1 cellular context compared by ENCODE assay signal in the genomic region with DNA sequence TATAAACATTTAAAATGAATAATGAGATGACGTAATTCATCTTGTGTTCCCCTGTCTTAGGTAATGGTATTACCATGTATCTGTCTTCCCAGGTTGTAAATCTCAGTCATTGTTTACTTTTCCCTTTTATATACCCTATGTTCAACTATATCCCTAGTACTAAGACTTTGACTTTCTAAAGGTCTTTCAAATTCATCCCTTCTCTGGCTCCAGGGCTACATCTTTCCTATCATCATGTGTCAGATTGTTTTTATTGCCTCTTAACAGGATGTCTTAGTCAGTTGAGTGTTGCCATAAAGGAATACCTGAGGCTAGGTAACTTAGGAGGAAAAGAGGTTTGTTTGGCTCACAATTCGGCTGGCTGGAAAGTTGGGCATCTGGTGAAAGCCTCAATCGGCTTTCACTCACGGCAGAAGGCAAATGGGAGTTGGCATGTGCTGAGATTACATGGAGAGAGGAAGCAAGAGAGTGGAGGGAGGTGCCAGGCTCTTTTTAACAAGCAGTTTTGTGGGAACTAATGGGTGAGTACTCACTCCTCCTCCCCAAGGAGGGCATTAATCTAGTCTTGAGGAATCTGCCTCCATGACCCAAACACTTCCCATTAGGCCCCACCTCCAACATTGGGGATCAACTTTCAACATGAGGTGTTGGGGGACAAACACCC.
TF ChIP-seq lines count a peak whose summit lies in the region.

No MANE protein-coding gene starts in this region.

TF ChIP-seq in GM23338, 12 proteins besides CTCF, POLR2A, EP300 and RAD21 (continued from another document):
- TF ChIP-seq, protein P1, sequence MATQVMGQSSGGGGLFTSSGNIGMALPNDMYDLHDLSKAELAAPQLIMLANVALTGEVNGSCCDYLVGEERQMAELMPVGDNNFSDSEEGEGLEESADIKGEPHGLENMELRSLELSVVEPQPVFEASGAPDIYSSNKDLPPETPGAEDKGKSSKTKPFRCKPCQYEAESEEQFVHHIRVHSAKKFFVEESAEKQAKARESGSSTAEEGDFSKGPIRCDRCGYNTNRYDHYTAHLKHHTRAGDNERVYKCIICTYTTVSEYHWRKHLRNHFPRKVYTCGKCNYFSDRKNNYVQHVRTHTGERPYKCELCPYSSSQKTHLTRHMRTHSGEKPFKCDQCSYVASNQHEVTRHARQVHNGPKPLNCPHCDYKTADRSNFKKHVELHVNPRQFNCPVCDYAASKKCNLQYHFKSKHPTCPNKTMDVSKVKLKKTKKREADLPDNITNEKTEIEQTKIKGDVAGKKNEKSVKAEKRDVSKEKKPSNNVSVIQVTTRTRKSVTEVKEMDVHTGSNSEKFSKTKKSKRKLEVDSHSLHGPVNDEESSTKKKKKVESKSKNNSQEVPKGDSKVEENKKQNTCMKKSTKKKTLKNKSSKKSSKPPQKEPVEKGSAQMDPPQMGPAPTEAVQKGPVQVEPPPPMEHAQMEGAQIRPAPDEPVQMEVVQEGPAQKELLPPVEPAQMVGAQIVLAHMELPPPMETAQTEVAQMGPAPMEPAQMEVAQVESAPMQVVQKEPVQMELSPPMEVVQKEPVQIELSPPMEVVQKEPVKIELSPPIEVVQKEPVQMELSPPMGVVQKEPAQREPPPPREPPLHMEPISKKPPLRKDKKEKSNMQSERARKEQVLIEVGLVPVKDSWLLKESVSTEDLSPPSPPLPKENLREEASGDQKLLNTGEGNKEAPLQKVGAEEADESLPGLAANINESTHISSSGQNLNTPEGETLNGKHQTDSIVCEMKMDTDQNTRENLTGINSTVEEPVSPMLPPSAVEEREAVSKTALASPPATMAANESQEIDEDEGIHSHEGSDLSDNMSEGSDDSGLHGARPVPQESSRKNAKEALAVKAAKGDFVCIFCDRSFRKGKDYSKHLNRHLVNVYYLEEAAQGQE (IDR thresholded peaks at IDR 0.05; ENCODE audit: unreplicated experiment) = no peak
- TF ChIP-seq ZNF114 (CRISPR knock-in tag; IDR thresholded peaks at IDR 0.05) (no peak), CREB1 (CRISPR knock-in tag; IDR thresholded peaks at IDR 0.05; ENCODE audit: low read depth) (no peak), EZH2phosphoT487 (IDR thresholded peaks at IDR 0.05; ENCODE audit: unreplicated experiment) (no peak), NANOG (IDR thresholded peaks at IDR 0.05; ENCODE audit: borderline replicate concordance) (no peak), STAT1 (IDR thresholded peaks at IDR 0.05; ENCODE audit: unreplicated experiment) (no peak), ZNF331 (CRISPR knock-in tag; IDR thresholded peaks at IDR 0.05; ENCODE audit: low read depth) (no peak)
- TF ChIP-seq, protein P2, sequence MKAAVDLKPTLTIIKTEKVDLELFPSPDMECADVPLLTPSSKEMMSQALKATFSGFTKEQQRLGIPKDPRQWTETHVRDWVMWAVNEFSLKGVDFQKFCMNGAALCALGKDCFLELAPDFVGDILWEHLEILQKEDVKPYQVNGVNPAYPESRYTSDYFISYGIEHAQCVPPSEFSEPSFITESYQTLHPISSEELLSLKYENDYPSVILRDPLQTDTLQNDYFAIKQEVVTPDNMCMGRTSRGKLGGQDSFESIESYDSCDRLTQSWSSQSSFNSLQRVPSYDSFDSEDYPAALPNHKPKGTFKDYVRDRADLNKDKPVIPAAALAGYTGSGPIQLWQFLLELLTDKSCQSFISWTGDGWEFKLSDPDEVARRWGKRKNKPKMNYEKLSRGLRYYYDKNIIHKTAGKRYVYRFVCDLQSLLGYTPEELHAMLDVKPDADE (IDR thresholded peaks at IDR 0.05) = no peak
- TF ChIP-seq, protein P3, sequence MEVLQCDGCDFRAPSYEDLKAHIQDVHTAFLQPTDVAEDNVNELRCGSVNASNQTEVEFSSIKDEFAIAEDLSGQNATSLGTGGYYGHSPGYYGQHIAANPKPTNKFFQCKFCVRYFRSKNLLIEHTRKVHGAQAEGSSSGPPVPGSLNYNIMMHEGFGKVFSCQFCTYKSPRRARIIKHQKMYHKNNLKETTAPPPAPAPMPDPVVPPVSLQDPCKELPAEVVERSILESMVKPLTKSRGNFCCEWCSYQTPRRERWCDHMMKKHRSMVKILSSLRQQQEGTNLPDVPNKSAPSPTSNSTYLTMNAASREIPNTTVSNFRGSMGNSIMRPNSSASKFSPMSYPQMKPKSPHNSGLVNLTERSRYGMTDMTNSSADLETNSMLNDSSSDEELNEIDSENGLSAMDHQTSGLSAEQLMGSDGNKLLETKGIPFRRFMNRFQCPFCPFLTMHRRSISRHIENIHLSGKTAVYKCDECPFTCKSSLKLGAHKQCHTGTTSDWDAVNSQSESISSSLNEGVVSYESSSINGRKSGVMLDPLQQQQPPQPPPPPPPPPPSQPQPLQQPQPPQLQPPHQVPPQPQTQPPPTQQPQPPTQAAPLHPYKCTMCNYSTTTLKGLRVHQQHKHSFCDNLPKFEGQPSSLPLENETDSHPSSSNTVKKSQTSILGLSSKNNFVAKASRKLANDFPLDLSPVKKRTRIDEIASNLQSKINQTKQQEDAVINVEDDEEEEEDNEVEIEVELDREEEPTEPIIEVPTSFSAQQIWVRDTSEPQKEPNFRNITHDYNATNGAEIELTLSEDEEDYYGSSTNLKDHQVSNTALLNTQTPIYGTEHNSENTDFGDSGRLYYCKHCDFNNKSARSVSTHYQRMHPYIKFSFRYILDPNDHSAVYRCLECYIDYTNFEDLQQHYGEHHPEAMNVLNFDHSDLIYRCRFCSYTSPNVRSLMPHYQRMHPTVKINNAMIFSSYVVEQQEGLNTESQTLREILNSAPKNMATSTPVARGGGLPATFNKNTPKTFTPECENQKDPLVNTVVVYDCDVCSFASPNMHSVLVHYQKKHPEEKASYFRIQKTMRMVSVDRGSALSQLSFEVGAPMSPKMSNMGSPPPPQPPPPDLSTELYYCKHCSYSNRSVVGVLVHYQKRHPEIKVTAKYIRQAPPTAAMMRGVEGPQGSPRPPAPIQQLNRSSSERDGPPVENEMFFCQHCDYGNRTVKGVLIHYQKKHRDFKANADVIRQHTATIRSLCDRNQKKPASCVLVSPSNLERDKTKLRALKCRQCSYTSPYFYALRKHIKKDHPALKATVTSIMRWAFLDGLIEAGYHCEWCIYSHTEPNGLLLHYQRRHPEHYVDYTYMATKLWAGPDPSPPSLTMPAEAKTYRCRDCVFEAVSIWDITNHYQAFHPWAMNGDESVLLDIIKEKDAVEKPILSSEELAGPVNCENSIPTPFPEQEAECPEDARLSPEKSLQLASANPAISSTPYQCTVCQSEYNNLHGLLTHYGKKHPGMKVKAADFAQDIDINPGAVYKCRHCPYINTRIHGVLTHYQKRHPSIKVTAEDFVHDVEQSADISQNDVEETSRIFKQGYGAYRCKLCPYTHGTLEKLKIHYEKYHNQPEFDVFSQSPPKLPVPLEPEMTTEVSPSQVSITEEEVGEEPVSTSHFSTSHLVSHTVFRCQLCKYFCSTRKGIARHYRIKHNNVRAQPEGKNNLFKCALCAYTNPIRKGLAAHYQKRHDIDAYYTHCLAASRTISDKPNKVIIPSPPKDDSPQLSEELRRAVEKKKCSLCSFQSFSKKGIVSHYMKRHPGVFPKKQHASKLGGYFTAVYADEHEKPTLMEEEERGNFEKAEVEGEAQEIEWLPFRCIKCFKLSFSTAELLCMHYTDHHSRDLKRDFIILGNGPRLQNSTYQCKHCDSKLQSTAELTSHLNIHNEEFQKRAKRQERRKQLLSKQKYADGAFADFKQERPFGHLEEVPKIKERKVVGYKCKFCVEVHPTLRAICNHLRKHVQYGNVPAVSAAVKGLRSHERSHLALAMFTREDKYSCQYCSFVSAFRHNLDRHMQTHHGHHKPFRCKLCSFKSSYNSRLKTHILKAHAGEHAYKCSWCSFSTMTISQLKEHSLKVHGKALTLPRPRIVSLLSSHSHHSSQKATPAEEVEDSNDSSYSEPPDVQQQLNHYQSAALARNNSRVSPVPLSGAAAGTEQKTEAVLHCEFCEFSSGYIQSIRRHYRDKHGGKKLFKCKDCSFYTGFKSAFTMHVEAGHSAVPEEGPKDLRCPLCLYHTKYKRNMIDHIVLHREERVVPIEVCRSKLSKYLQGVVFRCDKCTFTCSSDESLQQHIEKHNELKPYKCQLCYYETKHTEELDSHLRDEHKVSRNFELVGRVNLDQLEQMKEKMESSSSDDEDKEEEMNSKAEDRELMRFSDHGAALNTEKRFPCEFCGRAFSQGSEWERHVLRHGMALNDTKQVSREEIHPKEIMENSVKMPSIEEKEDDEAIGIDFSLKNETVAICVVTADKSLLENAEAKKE (CRISPR knock-in tag; IDR thresholded peaks at IDR 0.05) = no peak
